ENCODE assay signal across 23 cellular contexts in the genomic region with DNA sequence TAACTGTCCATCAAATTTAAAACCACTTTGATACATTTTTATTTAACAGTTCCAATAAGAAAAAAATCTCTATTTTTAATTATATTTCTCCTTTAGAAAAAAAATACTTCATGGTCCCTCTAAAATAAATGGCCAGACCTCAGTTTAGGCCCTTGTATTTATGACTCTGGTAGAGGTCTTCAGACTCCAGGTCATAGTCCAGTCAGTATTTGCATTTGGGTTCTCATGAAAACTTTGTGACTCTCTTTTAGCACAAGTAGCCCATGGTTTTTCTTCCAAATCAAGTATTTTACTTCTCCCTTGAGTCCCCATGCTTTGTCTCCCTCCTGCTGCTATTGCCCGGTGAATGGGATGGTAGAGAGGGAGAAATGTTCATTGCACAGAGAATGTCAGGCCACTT.
"Had no signal": no experiment of that assay in that cellular context is flagged by ENCODE, and none has a peak within 500 bp of the region (broad histone marks: within the 10 kb centered on the region; RNA-seq: fewer than 3 reads in every experiment).

No MANE protein-coding gene starts in this region.

- H3K79me2 ChIP-seq: hepatocyte had no signal

- H3K27ac ChIP-seq: coronary artery, esophagus muscularis mucosa, foreskin keratinocyte, gastroesophageal sphincter, heart left ventricle, hepatocyte, left ventricle myocardium inferior, lower lobe of right lung had no signal

- FAIRE-seq: colon, endothelial cell of umbilical vein, frontal cortex, keratinocyte had no signal

- H3K4me1 ChIP-seq: foreskin keratinocyte had no signal

- H3K4me2 ChIP-seq: hepatocyte had no signal

- H3K4me3 Mint-ChIP-seq: immature natural killer cell, mesothelial cell of epicardium, naive B cell had no signal

- H2AFZ ChIP-seq: hepatocyte had no signal

- ATAC-seq: foreskin keratinocyte, gastroesophageal sphincter, heart left ventricle, left cardiac atrium, lower lobe of right lung, mucosa of descending colon had no signal

- H3K9me3 Mint-ChIP-seq: immature natural killer cell, mesothelial cell of epicardium, naive B cell had no signal

- H3K4me3 ChIP-seq: coronary artery, dorsolateral prefrontal cortex, esophagus muscularis mucosa, gastroesophageal sphincter, heart left ventricle, hepatocyte, left ventricle myocardium inferior, lower lobe of right lung, mucosa of descending colon had no signal

- H3K27ac Mint-ChIP-seq: mesothelial cell of epicardium, naive B cell had no signal

- DNase-seq: dermis blood vessel endothelial cell; dorsolateral prefrontal cortex; effector CD4-positive, alpha-beta T cell; effector memory CD4-positive, alpha-beta T cell; foreskin keratinocyte; heart left ventricle; hypothalamus; immature natural killer cell; left cardiac atrium; left ventricle myocardium inferior; lower lobe of right lung; mesenchymal stem cell; mucosa of descending colon; naive B cell had no signal

- H3K27me3 ChIP-seq: dorsolateral prefrontal cortex, esophagus muscularis mucosa, foreskin keratinocyte, gastroesophageal sphincter, heart left ventricle, hepatocyte had no signal

- H3K9me3 ChIP-seq: esophagus muscularis mucosa, gastroesophageal sphincter, heart left ventricle, left ventricle myocardium inferior, lower lobe of right lung, mucosa of descending colon had no signal
